In the genomic region with DNA sequence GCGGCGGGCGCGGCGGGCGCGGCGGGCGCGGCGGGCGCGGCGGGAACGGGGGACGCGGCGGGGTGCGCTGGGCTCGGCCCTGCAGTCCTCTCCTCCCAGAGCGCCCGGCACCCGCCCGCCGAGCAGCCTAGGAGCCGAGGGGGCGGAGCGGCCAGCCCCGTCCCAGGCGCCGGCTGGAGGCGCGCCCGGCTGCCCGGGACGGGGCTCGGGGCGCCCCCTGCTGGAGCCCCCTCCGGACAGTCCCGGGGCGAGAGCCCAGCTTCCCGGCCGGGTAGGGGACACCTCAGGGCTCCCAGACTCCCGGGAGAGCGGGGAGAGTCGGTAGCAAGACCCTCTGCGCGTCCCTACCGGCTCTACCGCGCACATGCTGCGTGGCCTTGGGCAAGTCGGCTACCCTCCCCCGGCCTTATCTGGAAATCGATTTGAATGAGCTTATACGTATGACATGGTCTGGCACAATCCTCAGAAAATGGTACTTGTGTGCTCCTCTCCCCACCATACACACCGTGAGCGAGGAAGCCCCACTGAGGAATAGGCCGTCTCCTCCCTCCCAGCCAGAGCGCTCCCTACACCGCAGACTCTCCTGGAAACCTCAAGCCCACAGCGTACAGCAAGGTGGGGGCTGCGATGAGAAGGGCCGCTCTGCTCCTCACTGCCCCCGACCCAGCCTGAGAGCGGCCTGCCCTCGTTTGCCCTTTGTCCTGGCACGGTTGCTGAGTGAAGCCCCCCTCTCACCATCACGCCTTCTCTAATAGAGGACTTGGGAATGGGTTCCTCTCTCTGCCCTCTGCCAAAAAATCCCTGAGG, we compare ENCODE assay signal across 8 cellular contexts. TPM values are rescaled to one million over a fixed set of nuclear protein-coding genes. Genes with fewer than 3 reads are reported as not detected.
A peak's percentile ranks its signal among the peaks of the same experiment; 100 is the strongest.
DNase-seq lines count a peak whose midpoint lies in the region; ATAC-seq lines count a peak whose summit lies in the region.

DAPK2 (minus strand) TSS at position 139 of the 807 bp plus-strand sequence. CDS start 6,224 bp downstream, outside the sequence.

- H3K36me3 Mint-ChIP-seq in activated CD8-positive, alpha-beta T cell treated with anti-CD3 and anti-CD28 coated beads, Interleukin-2, amount 10 ng/mL, durations not matched to agents 7 days and 5 days (ENCODE audit: low read depth), result no peaks in the 10 kb centered on the region

- H3K9me3 ChIP-seq in HAP-1, result no peaks in the 10 kb centered on the region

- peaks cover 13% of the 10 kb centered on the region for H3K4me1 Mint-ChIP-seq in activated CD8-positive, alpha-beta T cell treated with anti-CD3 and anti-CD28 coated beads, Interleukin-2, amount 10 ng/mL, durations not matched to agents 7 days and 5 days (ENCODE audit: low read depth)

- DNase-seq in ELR (ENCODE audit: low read depth) (peak; percentile 69), HAP-1 (ENCODE audit: low spot score in 2 of 2) (peak; percentile 80 to 91), NCI-H526 treated with DMSO at 0.1 percent for 48 hours (lab: John Stamatoyannopoulos, UW) (peak; percentile 31), medulla oblongata (ENCODE audit: extremely low spot score) (peak; percentile 85)
- peak; percentile 62 for DNase-seq in activated CD8-positive, alpha-beta T cell treated with anti-CD3 and anti-CD28 coated beads, Interleukin-2, amount 10 ng/mL, durations not matched to agents 7 days and 5 days
- peak; percentile 44 for DNase-seq in effector CD8-positive, alpha-beta T cell (lab: John Stamatoyannopoulos, UW)
- peak; percentile 47 to 60 (median 55) for DNase-seq in stimulated activated CD4-positive, alpha-beta T cell treated with anti-CD3 and anti-CD28 coated beads, TNF-alpha, amount 100 ng/mL, for 4 hours (ENCODE audit: low read depth in 3 of 3)

- H3K27me3 Mint-ChIP-seq in activated CD8-positive, alpha-beta T cell treated with anti-CD3 and anti-CD28 coated beads, Interleukin-2, amount 10 ng/mL, durations not matched to agents 7 days and 5 days (ENCODE audit: low read depth), result peaks cover 34% of the 10 kb centered on the region

- peak within 1 kb of the TSS; percentile 70 for H3K4me3 Mint-ChIP-seq in activated CD8-positive, alpha-beta T cell treated with anti-CD3 and anti-CD28 coated beads, Interleukin-2, amount 10 ng/mL, durations not matched to agents 7 days and 5 days

- H3K9me3 Mint-ChIP-seq in activated CD8-positive, alpha-beta T cell treated with anti-CD3 and anti-CD28 coated beads, Interleukin-2, amount 10 ng/mL, durations not matched to agents 7 days and 5 days (ENCODE audit: insufficient read depth), result no peaks in the 10 kb centered on the region

- in situ Hi-C loops in HAP-1 (cut with MboI; ENCODE audit: low sequenced_read_pairs), result no loop called here

- H3K27ac Mint-ChIP-seq in activated CD8-positive, alpha-beta T cell treated with anti-CD3 and anti-CD28 coated beads, Interleukin-2, amount 10 ng/mL, durations not matched to agents 7 days and 5 days, result peak within 1 kb of the TSS; percentile 31

- H3K36me3 ChIP-seq in HAP-1 (replicated peaks), result no peaks in the 10 kb centered on the region

- no peaks in the 10 kb centered on the region for H3K27me3 ChIP-seq in HAP-1 (ENCODE audit: low read depth)

- peaks cover 10% of the 10 kb centered on the region for H3K4me1 ChIP-seq in HAP-1

- POLR2A ChIA-PET in activated CD8-positive, alpha-beta T cell treated with anti-CD3 and anti-CD28 coated beads, Interleukin-2, amount 10 ng/mL, durations not matched to agents 7 days and 5 days (lab: Charles Lee), result interaction anchor here (0.7 to 1.4 kb wide), 3 partner anchors 47 to 297 kb away, joined by 3 to 4 read pairs (median 3); partner anchors contain the start of gene CIAO2A

- peak within 1 kb of the TSS; percentile 31 for H3K4me3 ChIP-seq in HAP-1

- ATAC-seq in activated CD8-positive, alpha-beta T cell treated with anti-CD3 and anti-CD28 coated beads, Interleukin-2, amount 10 ng/mL, durations not matched to agents 7 days and 5 days, result peak; percentile 95
- ATAC-seq in GM19328 (IDR thresholded peaks at IDR 0.05; ENCODE audit: unreplicated experiment), result no peak

- CTCF ChIA-PET in activated CD8-positive, alpha-beta T cell treated with anti-CD3 and anti-CD28 coated beads, Interleukin-2, amount 10 ng/mL, durations not matched to agents 7 days and 5 days (lab: Charles Lee), result interaction anchor here (0.6 to 5.7 kb wide), 80 partner anchors 8 to 735 kb away, joined by 3 to 76 read pairs (median 4); no protein-coding TSS in a partner anchor

RNA-seq across cellular contexts. Expression of gene DAPK2, which starts in this region (rescaled TPM):
- 1 to 10 TPM; 1.3 to 1.5 TPM for total RNA-seq in activated CD8-positive, alpha-beta T cell treated with anti-CD3 and anti-CD28 coated beads, Interleukin-2, amount 10 ng/mL, durations not matched to agents 7 days and 5 days

Comparison
In these comparisons a context has a peak if more than half of its experiments do, and no peak if none do; other contexts are left out.
1. DNase-seq: peak in every context shown above with its lines; median percentile 86 in HAP-1; 85 in medulla oblongata; 69 in ELR; 62 in activated CD8-positive, alpha-beta T cell treated with anti-CD3 and anti-CD28 coated beads, Interleukin-2, amount 10 ng/mL, durations not matched to agents 7 days and 5 days; 55 in stimulated activated CD4-positive, alpha-beta T cell treated with anti-CD3 and anti-CD28 coated beads, TNF-alpha, amount 100 ng/mL, for 4 hours; 44 in effector CD8-positive, alpha-beta T cell; 31 in NCI-H526 treated with DMSO at 0.1 percent for 48 hours.